Comparison of ENCODE assay signal across 33 cellular contexts in the genomic region with DNA sequence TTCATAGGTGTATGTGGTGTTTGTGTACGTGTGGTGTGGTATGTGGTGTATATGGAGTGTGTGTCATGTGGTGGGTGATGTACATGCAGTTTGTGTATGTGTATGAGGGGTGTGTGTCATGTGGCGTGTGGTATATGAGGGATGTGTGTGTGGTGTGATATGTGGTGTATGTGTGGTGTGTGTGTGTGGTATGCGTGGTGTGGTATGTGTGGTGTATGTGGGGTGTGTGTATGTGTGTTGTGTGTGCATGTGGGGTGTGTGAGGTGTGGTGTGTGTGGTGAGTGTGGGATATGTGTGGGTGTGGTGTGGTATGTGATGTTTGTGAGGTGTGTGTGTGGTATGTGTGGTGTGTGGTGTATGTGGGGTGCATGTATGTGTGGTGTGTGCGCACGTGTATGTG.
"Had no signal": no experiment of that assay in that cellular context is flagged by ENCODE, and none has a peak within 500 bp of the region (broad histone marks: within the 10 kb centered on the region; RNA-seq: fewer than 3 reads in every experiment).

No MANE protein-coding gene starts in this region.

- DNase-seq: colonic mucosa; effector CD8-positive, alpha-beta T cell; endodermal cell; foreskin melanocyte; glutamatergic neuron; heart right ventricle; hippocampal formation; left cardiac atrium; left lung; mesenchymal stem cell; mucosa of descending colon; naive B cell; nucleus accumbens; stimulated activated CD4-positive, alpha-beta T cell treated with anti-CD3 and anti-CD28 coated beads, Interleukin-12 subunit alpha, Interleukin-12 subunit beta, amount 100 ng/mL, for 4 hours; stimulated activated CD4-positive, alpha-beta T cell treated with anti-CD3 and anti-CD28 coated beads, Interleukin-1b, Interleukin-23, amount 100 ng/mL, for 48 hours; stimulated activated CD4-positive, alpha-beta T cell treated with anti-CD3 and anti-CD28 coated beads, Interleukin-4, amount 100 ng/mL, for 1 hour; stimulated activated CD8-positive, alpha-beta memory T cell treated with anti-CD3 and anti-CD28 coated beads, Interleukin-4, amount 100 ng/mL, for 48 hours; stimulated activated naive CD4-positive, alpha-beta T cell; substantia nigra; testis; tibial artery; upper lobe of left lung; uterus had no signal

- H3K9me3 ChIP-seq: colonic mucosa, esophagus muscularis mucosa, heart right ventricle, left lung, mucosa of descending colon, prostate gland, right atrium auricular region, testis, tibial artery, upper lobe of left lung, uterus had no signal

- H3K4me1 Mint-ChIP-seq: endodermal cell, mesothelial cell of epicardium, neural progenitor cell had no signal

- H3K27ac Mint-ChIP-seq: dendritic cell treated with granulocyte-macrophage colony-stimulating factor and Interleukin-4, amounts not matched to agents 40 ng/mL and 50 ng/mL, for 4 days; endodermal cell; mesothelial cell of epicardium; naive B cell; nephron; neural progenitor cell had no signal

- H3K27me3 ChIP-seq: colonic mucosa, esophagus muscularis mucosa, neural progenitor cell, right atrium auricular region, testis, upper lobe of left lung, uterus had no signal

- H3K9ac ChIP-seq: neural progenitor cell had no signal

- ATAC-seq: heart right ventricle, left cardiac atrium, left lung, mucosa of descending colon, sciatic nerve had no signal

- H3K36me3 ChIP-seq: colonic mucosa, esophagus muscularis mucosa, heart right ventricle, left lung, neural progenitor cell, prostate gland, right atrium auricular region, tibial artery, upper lobe of left lung, uterus had no signal

- H3K4me2 ChIP-seq: neural progenitor cell, smooth muscle cell had no signal

- H3K27ac ChIP-seq: colonic mucosa, esophagus muscularis mucosa, heart right ventricle, left lung, neural progenitor cell, prostate gland, right atrium auricular region, testis, tibial artery, upper lobe of left lung, uterus had no signal

- H3K4me3 ChIP-seq: colonic mucosa, esophagus muscularis mucosa, heart right ventricle, left lung, mucosa of descending colon, neural progenitor cell, prostate gland, right atrium auricular region, smooth muscle cell, testis, tibial artery, upper lobe of left lung, uterus had no signal

- H3K27me3 Mint-ChIP-seq: dendritic cell treated with granulocyte-macrophage colony-stimulating factor and Interleukin-4, amounts not matched to agents 40 ng/mL and 50 ng/mL, for 4 days had no signal

- FAIRE-seq: islet of Langerhans had no signal

- H3K36me3 Mint-ChIP-seq: mesothelial cell of epicardium, naive B cell, neural progenitor cell had no signal

- H3K4me1 ChIP-seq: colonic mucosa, esophagus muscularis mucosa, heart right ventricle, left lung, prostate gland, right atrium auricular region, testis, tibial artery, upper lobe of left lung, uterus had no signal

- H3K4me3 Mint-ChIP-seq: dendritic cell treated with granulocyte-macrophage colony-stimulating factor and Interleukin-4, amounts not matched to agents 40 ng/mL and 50 ng/mL, for 4 days; endodermal cell; mesothelial cell of epicardium; naive B cell; nephron; neural progenitor cell had no signal

- H2AFZ ChIP-seq: neural progenitor cell had no signal

- H3K9me3 Mint-ChIP-seq: dendritic cell treated with granulocyte-macrophage colony-stimulating factor and Interleukin-4, amounts not matched to agents 40 ng/mL and 50 ng/mL, for 4 days; endodermal cell; mesothelial cell of epicardium; naive B cell; nephron; neural progenitor cell had no signal
